ENCODE assay signal across 9 cellular contexts in genomic region chr9:133396952-133397351, GRCh38. TPM values are rescaled to one million over a fixed set of nuclear protein-coding genes. Genes with fewer than 3 reads are reported as not detected.
DNase-seq lines count a peak whose midpoint lies in the region; ATAC-seq and TF ChIP-seq lines count a peak whose summit lies in the region.
"Had no signal": no experiment of that assay in that cellular context is flagged by ENCODE, and none has a peak within 500 bp of the region (broad histone marks: within the 10 kb centered on the region; RNA-seq: fewer than 3 reads in every experiment).

No MANE protein-coding gene starts in this region.

- in situ Hi-C loops in ACHN (cut with HindIII; ENCODE audit: low pct_ligation_motif_present, low pct_unique_long_range_greater_than_20kb, low sequenced_read_pairs) = no loop called here

- ATAC-seq in foreskin keratinocyte (no peak), GM18861 (IDR thresholded peaks at IDR 0.05; ENCODE audit: unreplicated experiment) (no peak), GM19397 (IDR thresholded peaks at IDR 0.05; ENCODE audit: unreplicated experiment) (no peak)
- ATAC-seq in effector memory CD8-positive, alpha-beta T cell (replicated peaks) = no peak

- no peak overlapping the region for H3K4me3 Mint-ChIP-seq in effector memory CD8-positive, alpha-beta T cell

- H3K9me3 ChIP-seq in SJCRH30 (replicated peaks) = no peaks in the 10 kb centered on the region

- no peak overlapping the region for H3K27ac Mint-ChIP-seq in effector memory CD8-positive, alpha-beta T cell

- H3K36me3 Mint-ChIP-seq in effector memory CD8-positive, alpha-beta T cell (ENCODE audit: insufficient read depth) = no peaks in the 10 kb centered on the region

- DNase-seq in ACHN = peak; percentile 13
- no peak for DNase-seq in GM12864 (ENCODE audit: low read depth)
- peak; percentile 38 to 52 for DNase-seq in SJCRH30
- no peak for DNase-seq in foreskin keratinocyte
- no peak for DNase-seq in stimulated activated CD4-positive, alpha-beta T cell treated with anti-CD3 and anti-CD28 coated beads, Interleukin-4, amount 100 ng/mL, for 24 hours
- DNase-seq in effector memory CD8-positive, alpha-beta T cell = no peak
- DNase-seq: SIG-M5 had no signal

- H3K4me1 Mint-ChIP-seq in effector memory CD8-positive, alpha-beta T cell (ENCODE audit: low read depth in 2 of 2) = peaks cover 2 to 3% of the 10 kb centered on the region in 2 donors

- TF ChIP-seq CTCF in GM12864 (IDR thresholded peaks at IDR 0.05; ENCODE audit: low read depth, low read length, missing control alignments) = peak; percentile 29
- TF ChIP-seq CTCF in foreskin keratinocyte (conservative IDR thresholded peaks at IDR 0.05) = peak; percentile 32

- H3K27me3 Mint-ChIP-seq in effector memory CD8-positive, alpha-beta T cell = peaks cover 0 to 16% of the 10 kb centered on the region in 2 donors

- H3K27ac ChIP-seq in SJCRH30 = no peak overlapping the region
- no peak overlapping the region for H3K27ac ChIP-seq in foreskin keratinocyte

- H3K4me3 ChIP-seq in GM12864 (ENCODE audit: low read depth, low read length) = no peak overlapping the region
- no peak overlapping the region for H3K4me3 ChIP-seq in SJCRH30

- no peaks in the 10 kb centered on the region for H3K9me3 Mint-ChIP-seq in effector memory CD8-positive, alpha-beta T cell

- H3K27me3 ChIP-seq in SJCRH30 = peaks cover 9% of the 10 kb centered on the region; the same call in 1 of the 2 replicates
- H3K27me3 ChIP-seq in foreskin keratinocyte = peaks cover 11% of the 10 kb centered on the region

- H3K4me1 ChIP-seq in SJCRH30 (no peaks in the 10 kb centered on the region), foreskin keratinocyte (no peaks in the 10 kb centered on the region)

- no peaks in the 10 kb centered on the region for H3K36me3 ChIP-seq in SJCRH30

RNA-seq across cellular contexts. Expression of gene STKLD1, which starts 20.8 kb away (rescaled TPM):
- 1.7 and 1.8 TPM in 2 replicates for total RNA-seq in SJCRH30 (2014; rRNA removed; shearing (Covaris generic))
- total RNA-seq in foreskin keratinocyte = 0.24 and 0.49 TPM in 2 replicates
- polyA plus RNA-seq in foreskin keratinocyte = 0.38 and 0.44 TPM in 2 replicates

RNA-seq across cellular contexts. Expression of gene REXO4, which starts 20.9 kb away (rescaled TPM):
- 39.5 and 41.0 TPM in 2 replicates for total RNA-seq in SJCRH30 (2014; rRNA removed; shearing (Covaris generic))
- total RNA-seq in foreskin keratinocyte = 21.2 and 25.9 TPM in 2 replicates
- 26.2 and 30.1 TPM in 2 replicates for polyA plus RNA-seq in foreskin keratinocyte

RNA-seq across cellular contexts. Expression of gene SURF4, which starts 21.1 kb away (rescaled TPM):
- total RNA-seq in SJCRH30 (2014; rRNA removed; shearing (Covaris generic)) = 232 and 233 TPM in 2 replicates
- 215 and 233 TPM in 2 replicates for total RNA-seq in foreskin keratinocyte
- polyA plus RNA-seq in foreskin keratinocyte = 151 and 158 TPM in 2 replicates

RNA-seq across cellular contexts. Expression of gene ADAMTS13, which starts 25.2 kb away (rescaled TPM):
- total RNA-seq in SJCRH30 (2014; rRNA removed; shearing (Covaris generic)) = 0.42 and 0.43 TPM in 2 replicates
- total RNA-seq in foreskin keratinocyte = 0.28 and 0.65 TPM in 2 replicates
- polyA plus RNA-seq in foreskin keratinocyte = 0.36 and 0.85 TPM in 2 replicates

RNA-seq across cellular contexts. Expression of gene SURF2, which starts 40.6 kb away (rescaled TPM):
- total RNA-seq in SJCRH30 (2014; rRNA removed; shearing (Covaris generic)) = 34.7 and 36.2 TPM in 2 replicates
- 36.1 and 47.2 TPM in 2 replicates for total RNA-seq in foreskin keratinocyte
- polyA plus RNA-seq in foreskin keratinocyte = 58.5 and 63.9 TPM in 2 replicates

Comparison
In these comparisons a context has a peak if more than half of its experiments do, and no peak if none do; other contexts are left out.
1. DNase-seq: peak in ACHN (single experiment) and SJCRH30 (2 of 2); none in GM12864 (single experiment), foreskin keratinocyte (0 of 2), stimulated activated CD4-positive, alpha-beta T cell treated with anti-CD3 and anti-CD28 coated beads, Interleukin-4, amount 100 ng/mL, for 24 hours (single experiment) and effector memory CD8-positive, alpha-beta T cell (0 of 3).